In genomic region chr2:186068154-186068826, GRCh38 we compare ENCODE assay signal across 16 cellular contexts.
DNase-seq lines count a peak whose midpoint lies in the region; ATAC-seq, FAIRE-seq and TF ChIP-seq lines count a peak whose summit lies in the region.
"Had no signal": no experiment of that assay in that cellular context is flagged by ENCODE, and none has a peak within 500 bp of the region (broad histone marks: within the 10 kb centered on the region; RNA-seq: fewer than 3 reads in every experiment).

No MANE protein-coding gene starts in this region.

- H3K27me3 ChIP-seq in astrocyte (ENCODE audit: insufficient read depth, low read length): no peaks in the 10 kb centered on the region
- H3K27me3 ChIP-seq: MG63, spleen had no signal

- H3K27me3 Mint-ChIP-seq in astrocyte (ENCODE audit: low read depth, unreplicated experiment): no peaks in the 10 kb centered on the region

- no peaks in the 10 kb centered on the region for H3K79me2 ChIP-seq in astrocyte (ENCODE audit: insufficient read depth, low read length)

- no peaks in the 10 kb centered on the region for H4K20me1 ChIP-seq in astrocyte (ENCODE audit: insufficient read depth, low read length)

- H3K4me1 Mint-ChIP-seq in astrocyte (ENCODE audit: low read depth, unreplicated experiment): no peaks in the 10 kb centered on the region

- no peak overlapping the region for H3K27ac Mint-ChIP-seq in astrocyte (ENCODE audit: unreplicated experiment)

- no peak for TF ChIP-seq CTCF in astrocyte (IDR thresholded peaks at IDR 0.05; ENCODE audit: insufficient read depth, low read depth, low read length)

- DNase-seq in DMS 273 (lab: John Stamatoyannopoulos, UW; ENCODE audit: unreplicated experiment) (peak; percentile 6), DMS 273 treated with DMSO at 0.1 percent for 48 hours (lab: John Stamatoyannopoulos, UW) (no peak), astrocyte (ENCODE audit: low read depth) (peak; percentile 10), renal cortical epithelial cell (ENCODE audit: low read depth) (peak; percentile 60), C1 segment of cervical spinal cord (lab: John Stamatoyannopoulos, UW) (no peak), inferior parietal cortex (ENCODE audit: extremely low spot score) (no peak), epidermal melanocyte (ENCODE audit: insufficient read length, low spot score) (no peak)
- DNase-seq: effector CD8-positive, alpha-beta T cell; MG63; NCI-H226; spleen had no signal

- no peaks in the 10 kb centered on the region for H3K4me1 ChIP-seq in astrocyte (ENCODE audit: insufficient read depth, low read length)
- H3K4me1 ChIP-seq: spleen had no signal

- no peaks in the 10 kb centered on the region for H3K36me3 Mint-ChIP-seq in astrocyte (ENCODE audit: low read depth, unreplicated experiment)

- H3K36me3 ChIP-seq in astrocyte (ENCODE audit: insufficient read depth, low read length): no peaks in the 10 kb centered on the region
- H3K36me3 ChIP-seq: MG63, spleen had no signal

- H3K27ac ChIP-seq in astrocyte (ENCODE audit: low read depth, low read length): no peak overlapping the region
- H3K27ac ChIP-seq: 22Rv1, HL-60, spleen had no signal

- no peaks in the 10 kb centered on the region for H3K9me3 Mint-ChIP-seq in astrocyte (ENCODE audit: unreplicated experiment)

- no peaks in the 10 kb centered on the region for H3K9me3 ChIP-seq in astrocyte (ENCODE audit: insufficient read depth, low read depth, low read length)
- H3K9me3 ChIP-seq: MG63 had no signal

- no peak overlapping the region for H3K4me2 ChIP-seq in astrocyte (ENCODE audit: low read length)

- ATAC-seq in HG03378 (IDR thresholded peaks at IDR 0.05; ENCODE audit: unreplicated experiment): peak; percentile 39
- ATAC-seq: left lobe of liver had no signal

- H3K4me3 ChIP-seq in astrocyte (ENCODE audit: insufficient read depth, low read depth, low read length): no peak overlapping the region
- H3K4me3 ChIP-seq: MG63, spleen had no signal

- H3K9ac ChIP-seq in astrocyte (ENCODE audit: low read length): no peak overlapping the region

- no peak overlapping the region for H3K4me3 Mint-ChIP-seq in astrocyte (ENCODE audit: unreplicated experiment)
- H3K4me3 Mint-ChIP-seq: neural crest cell had no signal

- FAIRE-seq in astrocyte (lab: Jason Lieb, UNC): no peak

- no peak overlapping the region for H2AFZ ChIP-seq in astrocyte (ENCODE audit: low read depth, low read length)

Comparison
In these comparisons a context has a peak if more than half of its experiments do, and no peak if none do; other contexts are left out.
1. DNase-seq: peak in DMS 273 (single experiment), astrocyte (single experiment) and renal cortical epithelial cell (single experiment); none in DMS 273 treated with DMSO at 0.1 percent for 48 hours (single experiment), C1 segment of cervical spinal cord (0 of 14), inferior parietal cortex (single experiment) and epidermal melanocyte (single experiment).